In the genomic region with DNA sequence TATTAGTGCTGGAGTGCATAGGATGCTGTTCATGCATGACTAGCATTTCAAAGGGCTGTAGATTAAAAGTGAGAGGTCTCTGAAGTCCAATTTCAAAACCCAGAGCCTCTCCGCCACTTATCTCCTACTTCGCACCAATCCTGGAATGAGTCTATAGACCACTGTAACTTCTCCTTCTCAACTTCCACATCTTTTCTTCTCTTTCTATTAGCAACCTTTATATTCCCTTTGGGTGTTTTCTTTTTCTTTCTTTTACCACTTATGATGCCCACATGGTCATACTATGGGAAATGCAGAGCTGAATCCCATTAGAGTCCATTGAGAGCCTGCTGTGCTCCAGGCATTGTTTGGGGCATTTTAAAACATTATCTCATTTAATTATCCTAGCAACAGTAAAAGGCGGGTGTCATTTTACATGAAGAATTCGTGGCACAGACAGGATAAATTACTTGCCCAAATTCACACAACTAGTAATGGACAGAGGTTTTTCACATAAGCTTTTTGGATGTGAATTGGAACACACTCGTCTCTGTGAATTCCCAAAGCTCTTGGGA, we compare ENCODE assay signal across 23 cellular contexts.
"Had no signal": no experiment of that assay in that cellular context is flagged by ENCODE, and none has a peak within 500 bp of the region (broad histone marks: within the 10 kb centered on the region; RNA-seq: fewer than 3 reads in every experiment).

No MANE protein-coding gene starts in this region.

- H3K9me3 ChIP-seq: prostate gland, spleen, upper lobe of left lung had no signal

- H3K4me1 ChIP-seq: prostate gland, spleen had no signal

- DNase-seq: activated CD4-positive, alpha-beta T cell treated with anti-CD3 and anti-CD28 coated beads, Interleukin-2, amount 10 ng/mL, durations not matched to agents 24 days and 14 days; activated CD8-positive, alpha-beta memory T cell treated with anti-CD3 and anti-CD28 coated beads, Interleukin-2, amount 10 ng/mL, durations not matched to agents 7 days and 5 days; activated CD8-positive, alpha-beta T cell treated with anti-CD3 and anti-CD28 coated beads for 36 hours; activated gamma-delta T cell treated with Interleukin-2 at 50 U/mL for 16 hours; activated T-cell treated with anti-CD3 and anti-CD28 coated beads for 4 hours; aorta; caudate nucleus; effector CD8-positive, alpha-beta T cell; foreskin melanocyte; hippocampal formation; left ventricle myocardium superior; mammary epithelial cell; spleen; stimulated activated CD4-positive, alpha-beta T cell treated with anti-CD3 and anti-CD28 coated beads, Interleukin-4, amount 100 ng/mL, for 1 hour; stimulated activated naive CD8-positive, alpha-beta T cell treated with anti-CD3 and anti-CD28 coated beads, Interleukin-15, Interleukin-2, amounts not matched to agents 100 U/mL and 50 U/mL, for 24 hours; T-helper 17 cell; upper lobe of left lung had no signal

- H3K4me3 Mint-ChIP-seq: activated CD4-positive, alpha-beta T cell treated with anti-CD3 and anti-CD28 coated beads, Interleukin-2, amount 10 ng/mL, durations not matched to agents 24 days and 14 days; activated CD8-positive, alpha-beta memory T cell treated with anti-CD3 and anti-CD28 coated beads, Interleukin-2, amount 10 ng/mL, durations not matched to agents 7 days and 5 days; activated CD8-positive, alpha-beta T cell treated with anti-CD3 and anti-CD28 coated beads for 36 hours; activated naive CD4-positive, alpha-beta T cell treated with anti-CD3 and anti-CD28 coated beads, Interleukin-2, amount 50 U/mL, for 24 hours; brain; natural killer cell treated with Interleukin-12 subunit alpha and Interleukin-12 subunit beta and Interleukin-15 and Interleukin-18, amount 100 ng/mL, for 72 hours; T-helper 17 cell had no signal

- H3K27me3 ChIP-seq: spleen, upper lobe of left lung had no signal

- H3K36me3 ChIP-seq: prostate gland, spleen, upper lobe of left lung had no signal

- ATAC-seq: activated CD4-positive, CD25-positive, alpha-beta regulatory T cell treated with anti-CD3 and anti-CD28 coated beads, Interleukin-2, amount 50 U/mL, for 24 hours; activated CD8-positive, alpha-beta memory T cell treated with anti-CD3 and anti-CD28 coated beads, Interleukin-2, amount 10 ng/mL, durations not matched to agents 7 days and 5 days; activated CD8-positive, alpha-beta T cell treated with anti-CD3 and anti-CD28 coated beads for 36 hours; esophagus mucosa; left ventricle myocardium superior; stimulated activated naive CD8-positive, alpha-beta T cell treated with anti-CD3 and anti-CD28 coated beads, Interleukin-15, Interleukin-2, amounts not matched to agents 100 U/mL and 50 U/mL, for 24 hours; T-helper 17 cell had no signal

- H3K9me3 Mint-ChIP-seq: activated CD4-positive, alpha-beta T cell treated with anti-CD3 and anti-CD28 coated beads, Interleukin-2, amount 10 ng/mL, durations not matched to agents 24 days and 14 days; activated CD8-positive, alpha-beta T cell treated with anti-CD3 and anti-CD28 coated beads for 36 hours; activated naive CD4-positive, alpha-beta T cell treated with anti-CD3 and anti-CD28 coated beads, Interleukin-2, amount 50 U/mL, for 24 hours; brain; natural killer cell treated with Interleukin-12 subunit alpha and Interleukin-12 subunit beta and Interleukin-15 and Interleukin-18, amount 100 ng/mL, for 72 hours had no signal

- H3K36me3 Mint-ChIP-seq: activated CD8-positive, alpha-beta memory T cell treated with anti-CD3 and anti-CD28 coated beads, Interleukin-2, amount 10 ng/mL, durations not matched to agents 7 days and 5 days; activated naive CD4-positive, alpha-beta T cell treated with anti-CD3 and anti-CD28 coated beads, Interleukin-2, amount 50 U/mL, for 24 hours; brain; natural killer cell treated with Interleukin-12 subunit alpha and Interleukin-12 subunit beta and Interleukin-15 and Interleukin-18, amount 100 ng/mL, for 72 hours had no signal

- H3K4me3 ChIP-seq: prostate gland, spleen, upper lobe of left lung had no signal

- H3K27ac Mint-ChIP-seq: activated CD4-positive, alpha-beta T cell treated with anti-CD3 and anti-CD28 coated beads, Interleukin-2, amount 10 ng/mL, durations not matched to agents 24 days and 14 days; activated CD8-positive, alpha-beta memory T cell treated with anti-CD3 and anti-CD28 coated beads, Interleukin-2, amount 10 ng/mL, durations not matched to agents 7 days and 5 days; activated CD8-positive, alpha-beta T cell treated with anti-CD3 and anti-CD28 coated beads for 36 hours; activated naive CD4-positive, alpha-beta T cell treated with anti-CD3 and anti-CD28 coated beads, Interleukin-2, amount 50 U/mL, for 24 hours; natural killer cell treated with Interleukin-12 subunit alpha and Interleukin-12 subunit beta and Interleukin-15 and Interleukin-18, amount 100 ng/mL, for 72 hours; T-helper 17 cell had no signal

- H3K27me3 Mint-ChIP-seq: activated CD4-positive, alpha-beta T cell treated with anti-CD3 and anti-CD28 coated beads, Interleukin-2, amount 10 ng/mL, durations not matched to agents 24 days and 14 days; activated CD8-positive, alpha-beta T cell treated with anti-CD3 and anti-CD28 coated beads for 36 hours; activated naive CD4-positive, alpha-beta T cell treated with anti-CD3 and anti-CD28 coated beads, Interleukin-2, amount 50 U/mL, for 24 hours; natural killer cell treated with Interleukin-12 subunit alpha and Interleukin-12 subunit beta and Interleukin-15 and Interleukin-18, amount 100 ng/mL, for 72 hours had no signal

- H3K4me1 Mint-ChIP-seq: activated naive CD4-positive, alpha-beta T cell treated with anti-CD3 and anti-CD28 coated beads, Interleukin-2, amount 50 U/mL, for 24 hours had no signal

- H3K27ac ChIP-seq: spleen, upper lobe of left lung had no signal
